In genomic region chr6:48630511-48630910, GRCh38 we compare ENCODE assay signal across 17 cellular contexts.
DNase-seq lines count a peak whose midpoint lies in the region; ATAC-seq and TF ChIP-seq lines count a peak whose summit lies in the region.
"Had no signal": no experiment of that assay in that cellular context is flagged by ENCODE, and none has a peak within 500 bp of the region (broad histone marks: within the 10 kb centered on the region; RNA-seq: fewer than 3 reads in every experiment).

No MANE protein-coding gene starts in this region.

- H3K4me3 ChIP-seq in CD8-positive, alpha-beta T cell (ENCODE audit: low read depth, low read length): no peak overlapping the region
- no peak overlapping the region for H3K4me3 ChIP-seq in coronary artery
- H3K4me3 ChIP-seq: GM23248 had no signal

- no peak overlapping the region for H3K27ac ChIP-seq in RWPE1
- H3K27ac ChIP-seq in foreskin keratinocyte: no peak overlapping the region
- H3K27ac ChIP-seq in CD8-positive, alpha-beta T cell (ENCODE audit: low read depth, low read length): no peak overlapping the region
- H3K27ac ChIP-seq in coronary artery: no peak overlapping the region
- H3K27ac ChIP-seq: C4-2B, GM23248 had no signal

- no peaks in the 10 kb centered on the region for H3K9me3 ChIP-seq in CD8-positive, alpha-beta T cell (ENCODE audit: low read length)
- H3K9me3 ChIP-seq: BE2C had no signal

- POLR2A ChIA-PET in RWPE1 (lab: Yijun Ruan, JAX; ENCODE audit: low non-redundant PET): no interaction called here
- POLR2A ChIA-PET in CD8-positive, alpha-beta T cell (lab: Charles Lee): no interaction called here

- H3K27me3 ChIP-seq in foreskin keratinocyte: no peaks in the 10 kb centered on the region
- H3K27me3 ChIP-seq in CD8-positive, alpha-beta T cell (ENCODE audit: insufficient read depth, low read length): no peaks in the 10 kb centered on the region
- H3K27me3 ChIP-seq: BE2C had no signal

- peaks cover 10% of the 10 kb centered on the region for H3K9me3 Mint-ChIP-seq in CD8-positive, alpha-beta T cell
- peaks cover 6% of the 10 kb centered on the region for H3K9me3 Mint-ChIP-seq in activated T-helper 17 cell treated with anti-CD3 and anti-CD28 coated beads, Interleukin-2, amount 50 U/mL, for 72 hours

- peaks cover 11% of the 10 kb centered on the region for H3K4me1 ChIP-seq in foreskin keratinocyte
- no peaks in the 10 kb centered on the region for H3K4me1 ChIP-seq in CD8-positive, alpha-beta T cell (ENCODE audit: insufficient read depth, low read length)
- H3K4me1 ChIP-seq: BE2C had no signal

- no peaks in the 10 kb centered on the region for H3K36me3 ChIP-seq in CD8-positive, alpha-beta T cell (ENCODE audit: insufficient read depth, low read length)
- H3K36me3 ChIP-seq: BE2C had no signal

- intact Hi-C loops in CD8-positive, alpha-beta T cell (cut with DNase I, micrococcal nuclease): no loop called here

- DNase-seq in HCEC 1CT (peak; percentile 9), RWPE1 (ENCODE audit: low spot score) (peak; percentile 13), foreskin keratinocyte (peak; percentile 56 to 70), coronary artery (ENCODE audit: low spot score) (no peak), HK-2 (ENCODE audit: unreplicated experiment) (no peak)
- DNase-seq in CD8-positive, alpha-beta T cell: no peak
- DNase-seq: BE2C; CD4-positive, alpha-beta memory T cell; COR-L47; DMS153; DMS79 treated with DMSO at 0.1 percent for 48 hours; GDM1; GM23248; H7 had no signal

- H3K27me3 Mint-ChIP-seq in CD8-positive, alpha-beta T cell (ENCODE audit: low read depth): no peaks in the 10 kb centered on the region
- no peaks in the 10 kb centered on the region for H3K27me3 Mint-ChIP-seq in activated T-helper 17 cell treated with anti-CD3 and anti-CD28 coated beads, Interleukin-2, amount 50 U/mL, for 72 hours
- H3K27me3 Mint-ChIP-seq: CD4-positive, alpha-beta memory T cell had no signal

- TF ChIP-seq CTCF in RWPE1 (conservative IDR thresholded peaks at IDR 0.05; ENCODE audit: low read depth) (no peak), foreskin keratinocyte (conservative IDR thresholded peaks at IDR 0.05) (no peak), coronary artery (IDR thresholded peaks at IDR 0.05) (no peak)
- no peak for TF ChIP-seq CTCF in CD8-positive, alpha-beta T cell (IDR thresholded peaks at IDR 0.05)

- no peaks in the 10 kb centered on the region for H3K36me3 Mint-ChIP-seq in CD8-positive, alpha-beta T cell
- no peaks in the 10 kb centered on the region for H3K36me3 Mint-ChIP-seq in activated T-helper 17 cell treated with anti-CD3 and anti-CD28 coated beads, Interleukin-2, amount 50 U/mL, for 72 hours (ENCODE audit: low read depth)
- H3K36me3 Mint-ChIP-seq: CD4-positive, alpha-beta memory T cell had no signal

- no peak overlapping the region for H3K4me3 Mint-ChIP-seq in CD8-positive, alpha-beta T cell
- H3K4me3 Mint-ChIP-seq in activated T-helper 17 cell treated with anti-CD3 and anti-CD28 coated beads, Interleukin-2, amount 50 U/mL, for 72 hours: no peak overlapping the region
- H3K4me3 Mint-ChIP-seq: CD4-positive, alpha-beta memory T cell had no signal

- ATAC-seq in foreskin keratinocyte: peak; percentile 18
- no peak for ATAC-seq in CD8-positive, alpha-beta T cell
- no peak for ATAC-seq in activated T-helper 17 cell treated with anti-CD3 and anti-CD28 coated beads, Interleukin-2, amount 50 U/mL, for 72 hours (replicated peaks)
- ATAC-seq: HepG2 had no signal

- H3K27ac Mint-ChIP-seq in CD8-positive, alpha-beta T cell: no peak overlapping the region
- no peak overlapping the region for H3K27ac Mint-ChIP-seq in activated T-helper 17 cell treated with anti-CD3 and anti-CD28 coated beads, Interleukin-2, amount 50 U/mL, for 72 hours
- H3K27ac Mint-ChIP-seq: CD4-positive, alpha-beta memory T cell had no signal

- no peaks in the 10 kb centered on the region for H3K4me1 Mint-ChIP-seq in CD8-positive, alpha-beta T cell (ENCODE audit: low read depth)
- no peaks in the 10 kb centered on the region for H3K4me1 Mint-ChIP-seq in activated T-helper 17 cell treated with anti-CD3 and anti-CD28 coated beads, Interleukin-2, amount 50 U/mL, for 72 hours
- H3K4me1 Mint-ChIP-seq: CD4-positive, alpha-beta memory T cell had no signal

- CTCF ChIA-PET in RWPE1 (lab: Yijun Ruan, JAX): interaction anchor here (0.7 kb wide), 2 partner anchors 22 to 29 kb away, joined by 3 read pairs; no protein-coding TSS in a partner anchor
- CTCF ChIA-PET in CD8-positive, alpha-beta T cell (lab: Charles Lee): no interaction called here

Comparison
In these comparisons a context has a peak if more than half of its experiments do, and no peak if none do; other contexts are left out.
1. DNase-seq: peak in HCEC 1CT (single experiment), RWPE1 (single experiment) and foreskin keratinocyte (2 of 2); none in CD8-positive, alpha-beta T cell (0 of 7), coronary artery (single experiment) and HK-2 (single experiment).